ENCODE assay signal across 1 cellular context in genomic region chr1:67684526-67685066, GRCh38.
TF ChIP-seq lines count a peak whose summit lies in the region.

No MANE protein-coding gene starts in this region.

TF ChIP-seq in HepG2, 621 proteins besides CTCF, POLR2A, EP300 and RAD21:
- TF ChIP-seq, protein P1, sequence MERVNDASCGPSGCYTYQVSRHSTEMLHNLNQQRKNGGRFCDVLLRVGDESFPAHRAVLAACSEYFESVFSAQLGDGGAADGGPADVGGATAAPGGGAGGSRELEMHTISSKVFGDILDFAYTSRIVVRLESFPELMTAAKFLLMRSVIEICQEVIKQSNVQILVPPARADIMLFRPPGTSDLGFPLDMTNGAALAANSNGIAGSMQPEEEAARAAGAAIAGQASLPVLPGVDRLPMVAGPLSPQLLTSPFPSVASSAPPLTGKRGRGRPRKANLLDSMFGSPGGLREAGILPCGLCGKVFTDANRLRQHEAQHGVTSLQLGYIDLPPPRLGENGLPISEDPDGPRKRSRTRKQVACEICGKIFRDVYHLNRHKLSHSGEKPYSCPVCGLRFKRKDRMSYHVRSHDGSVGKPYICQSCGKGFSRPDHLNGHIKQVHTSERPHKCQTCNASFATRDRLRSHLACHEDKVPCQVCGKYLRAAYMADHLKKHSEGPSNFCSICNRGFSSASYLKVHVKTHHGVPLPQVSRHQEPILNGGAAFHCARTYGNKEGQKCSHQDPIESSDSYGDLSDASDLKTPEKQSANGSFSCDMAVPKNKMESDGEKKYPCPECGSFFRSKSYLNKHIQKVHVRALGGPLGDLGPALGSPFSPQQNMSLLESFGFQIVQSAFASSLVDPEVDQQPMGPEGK (CRISPR knock-in tag; IDR thresholded peaks at IDR 0.05), result peak; percentile 8
- TF ChIP-seq ZNF746 (CRISPR knock-in tag; IDR thresholded peaks at IDR 0.05) (no peak), MED1 (CRISPR knock-in tag; IDR thresholded peaks at IDR 0.05) (0 out of 2 replicates have a peak, but pooled peaks have one; percentile 14), ZKSCAN5 (CRISPR knock-in tag; IDR thresholded peaks at IDR 0.05) (no peak), PPARG (CRISPR knock-in tag; conservative IDR thresholded peaks at IDR 0.05) (no peak), PRDM10 (CRISPR knock-in tag; IDR thresholded peaks at IDR 0.05; ENCODE audit: low read depth) (0 out of 2 replicates have a peak, but pooled peaks have one; percentile 34), ARNT2 (CRISPR knock-in tag; IDR thresholded peaks at IDR 0.05; ENCODE audit: low read depth) (no peak), ZNF770 (CRISPR knock-in tag; IDR thresholded peaks at IDR 0.05) (no peak), ZNF558 (CRISPR knock-in tag; IDR thresholded peaks at IDR 0.05; ENCODE audit: borderline replicate concordance) (peak; percentile 91; the same call in 1 of the 2 replicates), ELF3 (CRISPR knock-in tag; IDR thresholded peaks at IDR 0.05) (no peak; the same call in 1 of the 2 replicates), ZNF264 (CRISPR knock-in tag; IDR thresholded peaks at IDR 0.05) (no peak), BRCA1 (CRISPR knock-in tag; IDR thresholded peaks at IDR 0.05) (0 out of 2 replicates have a peak, but pooled peaks have one; percentile 2), ZSCAN9 (CRISPR knock-in tag; IDR thresholded peaks at IDR 0.05; ENCODE audit: borderline replicate concordance) (peak; percentile 6; the same call in 1 of the 2 replicates), ZNF879 (CRISPR knock-in tag; IDR thresholded peaks at IDR 0.05) (no peak; the same call in 1 of the 2 replicates), KLF9 (CRISPR knock-in tag; IDR thresholded peaks at IDR 0.05; ENCODE audit: low read depth) (0 out of 2 replicates have a peak, but pooled peaks have one; percentile 5), ISL2 (CRISPR knock-in tag; IDR thresholded peaks at IDR 0.05) (no peak), GABPA (IDR thresholded peaks at IDR 0.05; ENCODE audit: low read depth, low read length) (no peak), GABPA (CRISPR knock-in tag; IDR thresholded peaks at IDR 0.05; ENCODE audit: low read depth) (peak; percentile 29), GATAD2A (CRISPR knock-in tag; IDR thresholded peaks at IDR 0.05) (0 out of 2 replicates have a peak, but pooled peaks have one; percentile 0), FOXO1 (CRISPR knock-in tag; IDR thresholded peaks at IDR 0.05) (no peak), ZNF160 (CRISPR knock-in tag; IDR thresholded peaks at IDR 0.05) (0 out of 2 replicates have a peak, but pooled peaks have one; percentile 11), PHF5A (CRISPR knock-in tag; IDR thresholded peaks at IDR 0.05; ENCODE audit: low read depth, unreplicated experiment) (no peak), TBX2 (CRISPR knock-in tag; IDR thresholded peaks at IDR 0.05; ENCODE audit: borderline replicate concordance) (no peak), RORA (CRISPR knock-in tag; IDR thresholded peaks at IDR 0.05) (no peak), ZNF768 (CRISPR knock-in tag; IDR thresholded peaks at IDR 0.05) (no peak), NFKBIZ (CRISPR knock-in tag; IDR thresholded peaks at IDR 0.05) (no peak), MEF2D (CRISPR knock-in tag; IDR thresholded peaks at IDR 0.05) (0 out of 2 replicates have a peak, but pooled peaks have one; percentile 3), ZBTB7B (CRISPR knock-in tag; IDR thresholded peaks at IDR 0.05) (peak; percentile 46; the same call in 1 of the 2 replicates), MYPOP (CRISPR knock-in tag; IDR thresholded peaks at IDR 0.05) (0 out of 2 replicates have a peak, but pooled peaks have one; percentile 33), PHF21A (CRISPR knock-in tag; IDR thresholded peaks at IDR 0.05) (peak; percentile 55; the same call in 1 of the 2 replicates), YEATS4 (CRISPR knock-in tag; IDR thresholded peaks at IDR 0.05; ENCODE audit: borderline replicate concordance) (peak; percentile 2; the same call in 1 of the 2 replicates)
- TF ChIP-seq, protein P2, sequence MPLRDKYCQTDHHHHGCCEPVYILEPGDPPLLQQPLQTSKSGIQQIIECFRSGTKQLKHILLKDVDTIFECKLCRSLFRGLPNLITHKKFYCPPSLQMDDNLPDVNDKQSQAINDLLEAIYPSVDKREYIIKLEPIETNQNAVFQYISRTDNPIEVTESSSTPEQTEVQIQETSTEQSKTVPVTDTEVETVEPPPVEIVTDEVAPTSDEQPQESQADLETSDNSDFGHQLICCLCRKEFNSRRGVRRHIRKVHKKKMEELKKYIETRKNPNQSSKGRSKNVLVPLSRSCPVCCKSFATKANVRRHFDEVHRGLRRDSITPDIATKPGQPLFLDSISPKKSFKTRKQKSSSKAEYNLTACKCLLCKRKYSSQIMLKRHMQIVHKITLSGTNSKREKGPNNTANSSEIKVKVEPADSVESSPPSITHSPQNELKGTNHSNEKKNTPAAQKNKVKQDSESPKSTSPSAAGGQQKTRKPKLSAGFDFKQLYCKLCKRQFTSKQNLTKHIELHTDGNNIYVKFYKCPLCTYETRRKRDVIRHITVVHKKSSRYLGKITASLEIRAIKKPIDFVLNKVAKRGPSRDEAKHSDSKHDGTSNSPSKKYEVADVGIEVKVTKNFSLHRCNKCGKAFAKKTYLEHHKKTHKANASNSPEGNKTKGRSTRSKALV (CRISPR knock-in tag; IDR thresholded peaks at IDR 0.05), result 0 out of 2 replicates have a peak, but pooled peaks have one; percentile 5
- TF ChIP-seq, protein P3, sequence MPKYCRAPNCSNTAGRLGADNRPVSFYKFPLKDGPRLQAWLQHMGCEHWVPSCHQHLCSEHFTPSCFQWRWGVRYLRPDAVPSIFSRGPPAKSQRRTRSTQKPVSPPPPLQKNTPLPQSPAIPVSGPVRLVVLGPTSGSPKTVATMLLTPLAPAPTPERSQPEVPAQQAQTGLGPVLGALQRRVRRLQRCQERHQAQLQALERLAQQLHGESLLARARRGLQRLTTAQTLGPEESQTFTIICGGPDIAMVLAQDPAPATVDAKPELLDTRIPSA (CRISPR knock-in tag; IDR thresholded peaks at IDR 0.05; ENCODE audit: borderline replicate concordance), result peak; percentile 24; the same call in 1 of the 2 replicates
